In the genomic region with DNA sequence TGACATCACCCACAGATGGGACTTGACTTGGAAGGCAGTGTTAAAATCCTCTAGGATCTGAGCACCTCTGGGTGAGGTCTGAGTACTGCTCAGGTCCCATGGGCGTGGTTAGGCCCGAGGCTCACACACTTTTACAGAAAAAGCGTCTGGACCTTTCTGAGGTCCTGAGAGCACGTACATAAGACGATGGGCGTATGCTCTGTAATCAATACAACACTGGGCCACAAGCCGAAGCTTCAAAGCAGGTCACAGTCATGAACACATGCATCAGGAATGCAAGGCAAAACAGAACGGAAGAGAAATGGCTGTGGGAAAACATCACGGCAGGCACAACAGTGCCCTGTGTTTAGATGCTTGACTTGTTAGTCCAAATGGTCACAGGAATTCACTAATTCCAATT, we compare ENCODE assay signal across 14 cellular contexts.
DNase-seq lines count a peak whose midpoint lies in the region; TF ChIP-seq lines count a peak whose summit lies in the region.
"Had no signal": no experiment of that assay in that cellular context is flagged by ENCODE, and none has a peak within 500 bp of the region (broad histone marks: within the 10 kb centered on the region; RNA-seq: fewer than 3 reads in every experiment).

No MANE protein-coding gene starts in this region.

- H3K4me3 ChIP-seq in AG09309 (ENCODE audit: control insufficient read depth, low read depth, low read length), result no peak overlapping the region
- H3K4me3 ChIP-seq: mucosa of descending colon had no signal

- H3K9me3 Mint-ChIP-seq in IgD-negative memory B cell, result no peaks in the 10 kb centered on the region

- H3K4me1 Mint-ChIP-seq in IgD-negative memory B cell, result peaks cover 36 to 51% (median 43%) of the 10 kb centered on the region in 3 donors

- H3K4me3 Mint-ChIP-seq in IgD-negative memory B cell, result peak overlapping the region in 1 of 4 donors; percentile 63

- DNase-seq in AG09309 (ENCODE audit: low read depth) (peak; percentile 29), dedifferentiated amniotic fluid mesenchymal stem cell (ENCODE audit: extremely low spot score) (peak; percentile 74), myocyte (ENCODE audit: low read depth) (peak; percentile 29), midbrain (lab: John Stamatoyannopoulos, UW) (no peak), NCI-H446 (lab: John Stamatoyannopoulos, UW) (no peak), epidermal melanocyte (ENCODE audit: insufficient read length, low spot score) (no peak)
- no peak for DNase-seq in stimulated activated CD4-positive, alpha-beta T cell treated with anti-CD3 and anti-CD28 coated beads, Interleukin-15, amount 100 ng/mL, for 24 hours
- DNase-seq: activated gamma-delta T cell treated with Interleukin-2 at 50 U/mL for 16 hours; mucosa of descending colon; NCI-H187 treated with DMSO at 0.1 percent for 48 hours; SHP77; stimulated activated CD4-positive, alpha-beta T cell treated with anti-CD3 and anti-CD28 coated beads, Interleukin-4, amount 100 ng/mL, for 1 hour; stimulated activated naive CD4-positive, alpha-beta T cell had no signal

- H3K27me3 Mint-ChIP-seq in IgD-negative memory B cell, result no peaks in the 10 kb centered on the region

- peaks cover 17% of the 10 kb centered on the region for H3K36me3 Mint-ChIP-seq in IgD-negative memory B cell

- H3K27ac Mint-ChIP-seq in IgD-negative memory B cell, result peak overlapping the region in 2 of 3 donors; percentile 19 to 96

- no peak for TF ChIP-seq CTCF in AG09309 (IDR thresholded peaks at IDR 0.05; ENCODE audit: control insufficient read depth, insufficient read depth, low read depth, low read length, missing control alignments)

Comparison
In these comparisons a context has a peak if more than half of its experiments do, and no peak if none do; other contexts are left out.
1. DNase-seq: peak in AG09309 (single experiment), dedifferentiated amniotic fluid mesenchymal stem cell (single experiment) and myocyte (single experiment); none in midbrain (single experiment), NCI-H446 (0 of 2), stimulated activated CD4-positive, alpha-beta T cell treated with anti-CD3 and anti-CD28 coated beads, Interleukin-15, amount 100 ng/mL, for 24 hours (single experiment) and epidermal melanocyte (single experiment).